22 cellular contexts compared by ENCODE assay signal in genomic region chr9:89899476-89900047, GRCh38.
"Had no signal": no experiment of that assay in that cellular context is flagged by ENCODE, and none has a peak within 500 bp of the region (broad histone marks: within the 10 kb centered on the region; RNA-seq: fewer than 3 reads in every experiment).

No MANE protein-coding gene starts in this region.

- DNase-seq: activated CD4-positive, CD25-positive, alpha-beta regulatory T cell treated with anti-CD3 and anti-CD28 coated beads, Interleukin-2, amount 50 U/mL, for 72 hours; activated gamma-delta T cell; heart left ventricle; kidney glomerular epithelial cell; left ventricle myocardium inferior; mammary epithelial cell; mucosa of descending colon; naive thymus-derived CD8-positive, alpha-beta T cell; ovary; psoas muscle; right cardiac atrium; stimulated activated CD4-positive, alpha-beta T cell treated with anti-CD3 and anti-CD28 coated beads, Interleukin-12 subunit alpha, Interleukin-12 subunit beta, amount 100 ng/mL, for 4 hours; stimulated activated CD4-positive, alpha-beta T cell treated with anti-CD3 and anti-CD28 coated beads, Interleukin-1b, Interleukin-23, amount 100 ng/mL, for 48 hours; stimulated activated naive CD8-positive, alpha-beta T cell treated with anti-CD3 and anti-CD28 coated beads, Interleukin-15, Interleukin-2, amounts not matched to agents 100 U/mL and 50 U/mL, for 24 hours; T-helper 1 cell; T1000 had no signal

- H3K4me3 ChIP-seq: ascending aorta, coronary artery, gastroesophageal sphincter, heart left ventricle, left ventricle myocardium inferior, mucosa of descending colon, ovary, psoas muscle, tibial nerve had no signal

- H3K27me3 ChIP-seq: ascending aorta, gastroesophageal sphincter, ovary, tibial nerve had no signal

- H3K9me3 Mint-ChIP-seq: activated naive CD4-positive, alpha-beta T cell treated with anti-CD3 and anti-CD28 coated beads, Interleukin-2, amount 50 U/mL, for 24 hours had no signal

- H3K4me3 Mint-ChIP-seq: activated naive CD4-positive, alpha-beta T cell treated with anti-CD3 and anti-CD28 coated beads, Interleukin-2, amount 50 U/mL, for 24 hours; naive thymus-derived CD8-positive, alpha-beta T cell had no signal

- H3K4me1 Mint-ChIP-seq: activated naive CD4-positive, alpha-beta T cell treated with anti-CD3 and anti-CD28 coated beads, Interleukin-2, amount 50 U/mL, for 24 hours; naive thymus-derived CD8-positive, alpha-beta T cell had no signal

- H3K9me3 ChIP-seq: ascending aorta, gastroesophageal sphincter, heart left ventricle, left ventricle myocardium inferior, mucosa of descending colon, ovary, psoas muscle, tibial nerve had no signal

- ATAC-seq: esophagus mucosa; gastroesophageal sphincter; heart left ventricle; mucosa of descending colon; naive thymus-derived CD8-positive, alpha-beta T cell; right cardiac atrium; stimulated activated naive CD8-positive, alpha-beta T cell treated with anti-CD3 and anti-CD28 coated beads, Interleukin-15, Interleukin-2, amounts not matched to agents 100 U/mL and 50 U/mL, for 24 hours had no signal

- H3K36me3 Mint-ChIP-seq: activated naive CD4-positive, alpha-beta T cell treated with anti-CD3 and anti-CD28 coated beads, Interleukin-2, amount 50 U/mL, for 24 hours had no signal

- H3K27ac ChIP-seq: ascending aorta, coronary artery, gastroesophageal sphincter, heart left ventricle, left ventricle myocardium inferior, ovary, psoas muscle, tibial nerve had no signal

- H3K36me3 ChIP-seq: ascending aorta, gastroesophageal sphincter, heart left ventricle, left ventricle myocardium inferior, ovary, tibial nerve had no signal

- H3K4me1 ChIP-seq: tibial nerve had no signal

- H3K27ac Mint-ChIP-seq: activated naive CD4-positive, alpha-beta T cell treated with anti-CD3 and anti-CD28 coated beads, Interleukin-2, amount 50 U/mL, for 24 hours had no signal
